In the genomic region with DNA sequence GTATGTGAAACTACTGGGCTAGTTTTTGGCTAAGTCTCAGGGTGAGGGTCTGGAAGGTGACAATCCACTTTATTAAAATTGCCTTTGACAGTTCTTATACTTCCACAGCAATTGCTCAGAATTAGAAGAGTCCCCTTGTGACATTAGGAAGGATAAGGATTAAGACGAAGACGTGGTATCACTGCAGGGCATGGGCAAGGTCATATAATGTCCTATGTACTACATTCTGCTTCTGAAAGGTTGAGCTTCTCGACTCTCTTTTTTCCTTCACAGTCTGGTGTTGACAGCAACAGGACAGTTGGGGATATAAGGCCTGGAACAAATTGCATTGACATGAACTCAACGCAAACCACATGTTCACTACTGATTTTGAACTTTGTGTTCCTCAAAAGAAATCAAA, we compare ENCODE assay signal across 26 cellular contexts. TPM values are rescaled to one million over a fixed set of nuclear protein-coding genes. Genes with fewer than 3 reads are reported as not detected.
"Had no signal": no experiment of that assay in that cellular context is flagged by ENCODE, and none has a peak within 500 bp of the region (broad histone marks: within the 10 kb centered on the region; RNA-seq: fewer than 3 reads in every experiment).

No MANE protein-coding gene starts in this region.

- H3K4me2 ChIP-seq: smooth muscle cell had no signal

- H3K36me3 ChIP-seq: left lung, ovary, right atrium auricular region, right lobe of liver, stomach, thyroid gland, transverse colon, upper lobe of left lung, vagina had no signal

- H3K9me3 ChIP-seq: left lung, ovary, right atrium auricular region, right lobe of liver, stomach, testis, thyroid gland, transverse colon, upper lobe of left lung, vagina had no signal

- H3K27me3 Mint-ChIP-seq: progenitor cell of endocrine pancreas; stimulated activated naive B cell treated with anti-CD40 and anti-IgM and Interleukin-4, amounts not matched to agents 10 μg/mL and 1 μg/mL and 100 μg/mL, for 72 hours had no signal

- H3K4me3 ChIP-seq: left lung, lung, ovary, right atrium auricular region, right lobe of liver, smooth muscle cell, stomach, testis, thyroid gland, transverse colon, upper lobe of left lung, vagina had no signal

- ATAC-seq: left colon; left lung; natural killer cell; right lobe of liver; stimulated activated naive B cell treated with anti-CD40 and anti-IgM and Interleukin-4, amounts not matched to agents 10 μg/mL and 1 μg/mL and 100 μg/mL, for 72 hours; stimulated activated naive CD8-positive, alpha-beta T cell treated with anti-CD3 and anti-CD28 coated beads, Interleukin-15, Interleukin-2, amounts not matched to agents 100 U/mL and 50 U/mL, for 24 hours had no signal

- H3K4me1 Mint-ChIP-seq: immature natural killer cell; mesothelial cell of epicardium; naive B cell; natural killer cell; stimulated activated naive B cell treated with anti-CD40 and anti-IgM and Interleukin-4, amounts not matched to agents 10 μg/mL and 1 μg/mL and 100 μg/mL, for 72 hours had no signal

- H3K36me3 Mint-ChIP-seq: immature natural killer cell; mesothelial cell of epicardium; naive B cell; natural killer cell; stimulated activated naive B cell treated with anti-CD40 and anti-IgM and Interleukin-4, amounts not matched to agents 10 μg/mL and 1 μg/mL and 100 μg/mL, for 72 hours had no signal

- H3K27ac Mint-ChIP-seq: immature natural killer cell; mesothelial cell of epicardium; naive B cell; natural killer cell; nephron progenitor cell; progenitor cell of endocrine pancreas; stimulated activated naive B cell treated with anti-CD40 and anti-IgM and Interleukin-4, amounts not matched to agents 10 μg/mL and 1 μg/mL and 100 μg/mL, for 72 hours had no signal

- H3K9me3 Mint-ChIP-seq: mesothelial cell of epicardium; natural killer cell; nephron progenitor cell; stimulated activated naive B cell treated with anti-CD40 and anti-IgM and Interleukin-4, amounts not matched to agents 10 μg/mL and 1 μg/mL and 100 μg/mL, for 72 hours had no signal

- H3K27me3 ChIP-seq: left lung, ovary, right atrium auricular region, right lobe of liver, stomach, testis, thyroid gland, transverse colon, upper lobe of left lung, vagina had no signal

- H3K27ac ChIP-seq: left lung, ovary, right atrium auricular region, right lobe of liver, stomach, testis, thyroid gland, transverse colon, upper lobe of left lung, vagina had no signal

- DNase-seq: hypothalamus; immature natural killer cell; kidney; left colon; left lung; mesendoderm; naive B cell; natural killer cell; nephron progenitor cell; ovary; right lobe of liver; stimulated activated CD4-positive, alpha-beta T cell treated with anti-CD3 and anti-CD28 coated beads, Interleukin-1b, Interleukin-23, amount 100 ng/mL, for 48 hours; stimulated activated CD4-positive, alpha-beta T cell treated with anti-CD3 and anti-CD28 coated beads, Interleukin-2, amount 100 ng/mL, for 48 hours; stimulated activated naive B cell treated with anti-CD40 and anti-IgM and Interleukin-4, amounts not matched to agents 10 μg/mL and 1 μg/mL and 100 μg/mL, for 72 hours; stimulated activated naive CD8-positive, alpha-beta T cell treated with anti-CD3 and anti-CD28 coated beads, Interleukin-15, Interleukin-2, amounts not matched to agents 100 U/mL and 50 U/mL, for 24 hours; stomach; testis; thyroid gland; transverse colon; upper lobe of left lung had no signal

- H3K4me1 ChIP-seq: left lung, right atrium auricular region, right lobe of liver, stomach, testis, thyroid gland, upper lobe of left lung, vagina had no signal

- H3K4me3 Mint-ChIP-seq: immature natural killer cell; mesothelial cell of epicardium; naive B cell; natural killer cell; nephron progenitor cell; stimulated activated naive B cell treated with anti-CD40 and anti-IgM and Interleukin-4, amounts not matched to agents 10 μg/mL and 1 μg/mL and 100 μg/mL, for 72 hours had no signal

RNA-seq across cellular contexts. Expression of a gene that starts 40.9 kb away (rescaled TPM):
- total RNA-seq: natural killer cell had no signal
